Comparison of ENCODE assay signal across 1 cellular context in genomic region chr18:74147779-74148542, GRCh38.
A peak's percentile ranks its signal among the peaks of the same experiment; 100 is the strongest.
TF ChIP-seq lines count a peak whose summit lies in the region.

Gene FBXO15 (minus strand): TSS chr18:74147834. CDS start chr18:74147785, 49 bp downstream.
A gene with protein sequence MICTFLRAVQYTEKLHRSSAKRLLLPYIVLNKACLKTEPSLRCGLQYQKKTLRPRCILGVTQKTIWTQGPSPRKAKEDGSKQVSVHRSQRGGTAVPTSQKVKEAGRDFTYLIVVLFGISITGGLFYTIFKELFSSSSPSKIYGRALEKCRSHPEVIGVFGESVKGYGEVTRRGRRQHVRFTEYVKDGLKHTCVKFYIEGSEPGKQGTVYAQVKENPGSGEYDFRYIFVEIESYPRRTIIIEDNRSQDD (plus strand): TSS chr18:74148523. CDS start chr18:74148809, 286 bp downstream.

TF ChIP-seq in GM12878, 131 proteins besides CTCF, POLR2A, EP300 and RAD21 (continued from another document and continues in another):
- TF ChIP-seq ZBTB40 (IDR thresholded peaks at IDR 0.05; ENCODE audit: borderline replicate concordance) (peak; percentile 42; the same call in 1 of the 2 replicates), YY1 (IDR thresholded peaks at IDR 0.05; ENCODE audit: low read depth, low read length) (peak; percentile 95), FOXK2 (IDR thresholded peaks at IDR 0.05) (no peak; the same call in 1 of the 2 replicates), TBL1XR1 (IDR thresholded peaks at IDR 0.05; ENCODE audit: low read depth, low read length) (no peak), NFYA (IDR thresholded peaks at IDR 0.05; ENCODE audit: borderline replicate concordance, low read depth, low read length) (no peak), PML (IDR thresholded peaks at IDR 0.05; ENCODE audit: low read length) (peak; percentile 73), NFXL1 (IDR thresholded peaks at IDR 0.05; ENCODE audit: borderline replicate concordance) (no peak), KLF5 (IDR thresholded peaks at IDR 0.05; ENCODE audit: partially characterized antibody) (peak; percentile 54), PKNOX1 (IDR thresholded peaks at IDR 0.05) (peak; percentile 46), RFX5 (IDR thresholded peaks at IDR 0.05; ENCODE audit: low read depth, low read length) (no peak), RELA (IDR thresholded peaks at IDR 0.05; ENCODE audit: borderline replicate concordance, partially characterized antibody) (peak; percentile 91), SMAD1 (IDR thresholded peaks at IDR 0.05; ENCODE audit: low read depth, partially characterized antibody) (peak; percentile 42), RCOR1 (conservative IDR thresholded peaks at IDR 0.05; ENCODE audit: low read depth, low read length) (0 out of 2 replicates have a peak, but pooled peaks have one; percentile 69), POU2F2 (IDR thresholded peaks at IDR 0.05; ENCODE audit: borderline replicate concordance, low read depth, low read length) (peak; percentile 56; the same call in 2 of the 3 replicates), ZNF24 (IDR thresholded peaks at IDR 0.05) (no peak), RUNX3 (IDR thresholded peaks at IDR 0.05; ENCODE audit: low read length) (peak; percentile 70), PAX5 (IDR thresholded peaks at IDR 0.05; ENCODE audit: borderline replicate concordance, low read depth, low read length) (peak; percentile 50; the same call in 1 of the 2 replicates), SRF (IDR thresholded peaks at IDR 0.05; ENCODE audit: low read depth in 2 of 2, low read length in 2 of 2) (0 out of 4 replicates have a peak, but pooled peaks of 1 of the 2 experiments have one; percentile 49), CBX3 (IDR thresholded peaks at IDR 0.05; ENCODE audit: borderline replicate concordance, low read depth) (no peak), POLR2AphosphoS5 (IDR thresholded peaks at IDR 0.05; ENCODE audit: low read length) (peak; percentile 83), CREM (IDR thresholded peaks at IDR 0.05; ENCODE audit: low read depth) (peak; percentile 98), SIX5 (IDR thresholded peaks at IDR 0.05; ENCODE audit: low read depth, low read length, severe bottlenecking) (peak; percentile 98), NBN (IDR thresholded peaks at IDR 0.05) (peak; percentile 85), MTA3 (IDR thresholded peaks at IDR 0.05; ENCODE audit: borderline replicate concordance, low read length) (no peak), IKZF1 (conservative IDR thresholded peaks at IDR 0.05) (peak; percentile 99), CHD2 (IDR thresholded peaks at IDR 0.05; ENCODE audit: borderline replicate concordance, low read depth, low read length) (peak; percentile 66; the same call in 1 of the 2 replicates), TCF7 (IDR thresholded peaks at IDR 0.05; ENCODE audit: borderline replicate concordance) (no peak; the same call in 1 of the 2 replicates), JUND (IDR thresholded peaks at IDR 0.05; ENCODE audit: low read depth, low read length) (0 out of 2 replicates have a peak, but pooled peaks have one; percentile 42), NKRF (conservative IDR thresholded peaks at IDR 0.05) (peak; percentile 94), JUNB (IDR thresholded peaks at IDR 0.05) (no peak), TAF1 (IDR thresholded peaks at IDR 0.05; ENCODE audit: borderline replicate concordance, low read depth, low read length) (peak; percentile 75; the same call in 1 of the 2 replicates), SMAD5 (IDR thresholded peaks at IDR 0.05; ENCODE audit: low read depth) (peak; percentile 62; the same call in 1 of the 2 replicates), KAT2A (conservative IDR thresholded peaks at IDR 0.05; ENCODE audit: control insufficient read depth, low read depth, low read length) (no peak), REST (IDR thresholded peaks at IDR 0.05; ENCODE audit: low read depth, low read length) (0 out of 2 replicates have a peak, but pooled peaks have one; percentile 17), KDM1A (IDR thresholded peaks at IDR 0.05; ENCODE audit: borderline replicate concordance) (no peak)
- TF ChIP-seq, protein P1, sequence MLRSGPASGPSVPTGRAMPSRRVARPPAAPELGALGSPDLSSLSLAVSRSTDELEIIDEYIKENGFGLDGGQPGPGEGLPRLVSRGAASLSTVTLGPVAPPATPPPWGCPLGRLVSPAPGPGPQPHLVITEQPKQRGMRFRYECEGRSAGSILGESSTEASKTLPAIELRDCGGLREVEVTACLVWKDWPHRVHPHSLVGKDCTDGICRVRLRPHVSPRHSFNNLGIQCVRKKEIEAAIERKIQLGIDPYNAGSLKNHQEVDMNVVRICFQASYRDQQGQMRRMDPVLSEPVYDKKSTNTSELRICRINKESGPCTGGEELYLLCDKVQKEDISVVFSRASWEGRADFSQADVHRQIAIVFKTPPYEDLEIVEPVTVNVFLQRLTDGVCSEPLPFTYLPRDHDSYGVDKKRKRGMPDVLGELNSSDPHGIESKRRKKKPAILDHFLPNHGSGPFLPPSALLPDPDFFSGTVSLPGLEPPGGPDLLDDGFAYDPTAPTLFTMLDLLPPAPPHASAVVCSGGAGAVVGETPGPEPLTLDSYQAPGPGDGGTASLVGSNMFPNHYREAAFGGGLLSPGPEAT (IDR thresholded peaks at IDR 0.05; ENCODE audit: low read depth) = peak; percentile 96; the same call in 1 of the 2 replicates
- TF ChIP-seq, protein P2, sequence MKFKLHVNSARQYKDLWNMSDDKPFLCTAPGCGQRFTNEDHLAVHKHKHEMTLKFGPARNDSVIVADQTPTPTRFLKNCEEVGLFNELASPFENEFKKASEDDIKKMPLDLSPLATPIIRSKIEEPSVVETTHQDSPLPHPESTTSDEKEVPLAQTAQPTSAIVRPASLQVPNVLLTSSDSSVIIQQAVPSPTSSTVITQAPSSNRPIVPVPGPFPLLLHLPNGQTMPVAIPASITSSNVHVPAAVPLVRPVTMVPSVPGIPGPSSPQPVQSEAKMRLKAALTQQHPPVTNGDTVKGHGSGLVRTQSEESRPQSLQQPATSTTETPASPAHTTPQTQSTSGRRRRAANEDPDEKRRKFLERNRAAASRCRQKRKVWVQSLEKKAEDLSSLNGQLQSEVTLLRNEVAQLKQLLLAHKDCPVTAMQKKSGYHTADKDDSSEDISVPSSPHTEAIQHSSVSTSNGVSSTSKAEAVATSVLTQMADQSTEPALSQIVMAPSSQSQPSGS (IDR thresholded peaks at IDR 0.05; ENCODE audit: low read length) = no peak
- TF ChIP-seq, protein P3, sequence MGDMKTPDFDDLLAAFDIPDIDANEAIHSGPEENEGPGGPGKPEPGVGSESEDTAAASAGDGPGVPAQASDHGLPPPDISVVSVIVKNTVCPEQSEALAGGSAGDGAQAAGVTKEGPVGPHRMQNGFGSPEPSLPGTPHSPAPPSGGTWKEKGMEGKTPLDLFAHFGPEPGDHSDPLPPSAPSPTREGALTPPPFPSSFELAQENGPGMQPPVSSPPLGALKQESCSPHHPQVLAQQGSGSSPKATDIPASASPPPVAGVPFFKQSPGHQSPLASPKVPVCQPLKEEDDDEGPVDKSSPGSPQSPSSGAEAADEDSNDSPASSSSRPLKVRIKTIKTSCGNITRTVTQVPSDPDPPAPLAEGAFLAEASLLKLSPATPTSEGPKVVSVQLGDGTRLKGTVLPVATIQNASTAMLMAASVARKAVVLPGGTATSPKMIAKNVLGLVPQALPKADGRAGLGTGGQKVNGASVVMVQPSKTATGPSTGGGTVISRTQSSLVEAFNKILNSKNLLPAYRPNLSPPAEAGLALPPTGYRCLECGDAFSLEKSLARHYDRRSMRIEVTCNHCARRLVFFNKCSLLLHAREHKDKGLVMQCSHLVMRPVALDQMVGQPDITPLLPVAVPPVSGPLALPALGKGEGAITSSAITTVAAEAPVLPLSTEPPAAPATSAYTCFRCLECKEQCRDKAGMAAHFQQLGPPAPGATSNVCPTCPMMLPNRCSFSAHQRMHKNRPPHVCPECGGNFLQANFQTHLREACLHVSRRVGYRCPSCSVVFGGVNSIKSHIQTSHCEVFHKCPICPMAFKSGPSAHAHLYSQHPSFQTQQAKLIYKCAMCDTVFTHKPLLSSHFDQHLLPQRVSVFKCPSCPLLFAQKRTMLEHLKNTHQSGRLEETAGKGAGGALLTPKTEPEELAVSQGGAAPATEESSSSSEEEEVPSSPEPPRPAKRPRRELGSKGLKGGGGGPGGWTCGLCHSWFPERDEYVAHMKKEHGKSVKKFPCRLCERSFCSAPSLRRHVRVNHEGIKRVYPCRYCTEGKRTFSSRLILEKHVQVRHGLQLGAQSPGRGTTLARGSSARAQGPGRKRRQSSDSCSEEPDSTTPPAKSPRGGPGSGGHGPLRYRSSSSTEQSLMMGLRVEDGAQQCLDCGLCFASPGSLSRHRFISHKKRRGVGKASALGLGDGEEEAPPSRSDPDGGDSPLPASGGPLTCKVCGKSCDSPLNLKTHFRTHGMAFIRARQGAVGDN (IDR thresholded peaks at IDR 0.05) = peak; percentile 57; the same call in 1 of the 2 replicates
- TF ChIP-seq, protein P4, sequence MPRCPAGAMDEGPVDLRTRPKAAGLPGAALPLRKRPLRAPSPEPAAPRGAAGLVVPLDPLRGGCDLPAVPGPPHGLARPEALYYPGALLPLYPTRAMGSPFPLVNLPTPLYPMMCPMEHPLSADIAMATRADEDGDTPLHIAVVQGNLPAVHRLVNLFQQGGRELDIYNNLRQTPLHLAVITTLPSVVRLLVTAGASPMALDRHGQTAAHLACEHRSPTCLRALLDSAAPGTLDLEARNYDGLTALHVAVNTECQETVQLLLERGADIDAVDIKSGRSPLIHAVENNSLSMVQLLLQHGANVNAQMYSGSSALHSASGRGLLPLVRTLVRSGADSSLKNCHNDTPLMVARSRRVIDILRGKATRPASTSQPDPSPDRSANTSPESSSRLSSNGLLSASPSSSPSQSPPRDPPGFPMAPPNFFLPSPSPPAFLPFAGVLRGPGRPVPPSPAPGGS (IDR thresholded peaks at IDR 0.05; ENCODE audit: borderline replicate concordance, insufficient read depth, low read depth, low read length, poor library complexity, severe bottlenecking) = peak; percentile 16
